In the genomic region with DNA sequence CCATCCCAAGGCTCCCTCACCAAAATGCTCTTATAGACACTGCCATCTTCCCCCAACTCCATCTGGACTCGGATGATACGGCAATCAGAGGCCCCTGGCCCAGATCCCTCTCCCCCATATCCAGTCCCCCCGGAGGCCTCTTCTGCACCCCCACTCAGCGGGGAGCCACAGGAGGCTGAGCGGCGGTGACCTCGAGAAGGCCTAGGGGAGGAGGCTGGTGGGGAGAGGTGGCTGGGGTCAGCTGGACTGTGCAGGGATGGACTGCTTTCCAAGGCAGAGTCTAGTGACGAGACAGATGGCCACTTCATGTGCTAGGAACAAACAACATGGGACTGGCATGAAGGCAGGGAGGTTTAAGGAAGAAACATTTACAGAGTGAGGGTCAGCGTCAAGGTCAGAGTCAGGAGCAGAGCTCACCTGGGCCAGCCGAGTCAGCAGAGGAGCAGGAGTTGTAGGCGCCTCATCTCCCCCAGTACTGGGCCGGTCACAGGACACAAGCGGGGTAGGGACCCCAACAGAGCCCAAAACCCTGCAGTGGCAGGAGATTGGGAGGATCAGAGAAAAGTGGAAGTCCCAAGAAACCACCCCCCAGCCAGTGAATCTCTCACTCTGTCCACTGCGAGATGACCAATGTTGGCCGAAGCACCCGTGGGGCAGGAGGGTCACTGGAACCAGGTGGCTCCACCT, we compare ENCODE assay signal across 1 cellular context.
TF ChIP-seq lines count a peak whose summit lies in the region.

No MANE protein-coding gene starts in this region.

TF ChIP-seq in K562, 482 proteins besides CTCF, POLR2A, EP300 and RAD21:
- peak; percentile 7 for TF ChIP-seq KDM5B (IDR thresholded peaks at IDR 0.05; ENCODE audit: insufficient replicate concordance, low read depth, low read length)
- TF ChIP-seq, protein P1, sequence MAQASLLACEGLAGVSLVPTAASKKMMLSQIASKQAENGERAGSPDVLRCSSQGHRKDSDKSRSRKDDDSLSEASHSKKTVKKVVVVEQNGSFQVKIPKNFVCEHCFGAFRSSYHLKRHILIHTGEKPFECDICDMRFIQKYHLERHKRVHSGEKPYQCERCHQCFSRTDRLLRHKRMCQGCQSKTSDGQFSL (CRISPR knock-in tag; IDR thresholded peaks at IDR 0.05) = 0 out of 2 replicates have a peak, but pooled peaks have one; percentile 17
- TF ChIP-seq, protein P1 (tag; IDR thresholded peaks at IDR 0.05) = no peak
- no peak for TF ChIP-seq RBM22 (IDR thresholded peaks at IDR 0.05; ENCODE audit: low read depth, low read length, poor library complexity, severe bottlenecking)
- peak; percentile 60 for TF ChIP-seq RBFOX2 (IDR thresholded peaks at IDR 0.05; ENCODE audit: low read depth, low read length)
- 0 out of 2 replicates have a peak, but pooled peaks have one; percentile 38 for TF ChIP-seq POLR2AphosphoS2 (IDR thresholded peaks at IDR 0.05; ENCODE audit: low read length)
- peak; percentile 43; the same call in 1 of the 2 replicates for TF ChIP-seq POLR2G (IDR thresholded peaks at IDR 0.05; ENCODE audit: low read depth, low read length)
- no peak for TF ChIP-seq GABPB1 (CRISPR knock-in tag; IDR thresholded peaks at IDR 0.05)
